In genomic region chrX:153744210-153745066, GRCh38 we compare ENCODE assay signal across 8 cellular contexts. TPM values are rescaled to one million over a fixed set of nuclear protein-coding genes. Genes with fewer than 3 reads are reported as not detected.
DNase-seq lines count a peak whose midpoint lies in the region; ATAC-seq lines count a peak whose summit lies in the region.
"Had no signal": no experiment of that assay in that cellular context is flagged by ENCODE, and none has a peak within 500 bp of the region (broad histone marks: within the 10 kb centered on the region; RNA-seq: fewer than 3 reads in every experiment).

No MANE protein-coding gene starts in this region.

- 26% methylated on average over 35 of the region's 38 CpGs for WGBS in HUES64

- peak overlapping the region; percentile 50 for H3K4me3 ChIP-seq in HUES64 (ENCODE audit: low read length)
- H3K4me3 ChIP-seq in rectal smooth muscle tissue (ENCODE audit: low read length), result peak overlapping the region; percentile 2

- DNase-seq in caudate nucleus (lab: John Stamatoyannopoulos, UW) (peak in 3 of 61 donors; percentile 11 to 32 (median 11)), NCI-H2171 (lab: John Stamatoyannopoulos, UW) (no peak), NCI-H2227 (lab: John Stamatoyannopoulos, UW; ENCODE audit: unreplicated experiment) (no peak)
- DNase-seq: activated B cell treated with CpG ODN at 0.5 μM for 24 hours; stimulated activated CD4-positive, alpha-beta T cell treated with anti-CD3 and anti-CD28 coated beads, Interleukin-12 subunit alpha, Interleukin-12 subunit beta, amount 100 ng/mL, for 4 hours had no signal

- no peaks in the 10 kb centered on the region for H3K27me3 ChIP-seq in HUES64 (ENCODE audit: insufficient read depth, low read length)
- H3K27me3 ChIP-seq in rectal smooth muscle tissue (ENCODE audit: control insufficient read depth, insufficient read depth, low read length), result no peaks in the 10 kb centered on the region

- ATAC-seq in GM21423 (IDR thresholded peaks at IDR 0.05; ENCODE audit: unreplicated experiment), result no peak

- H3K36me3 ChIP-seq in HUES64 (ENCODE audit: insufficient read depth, low read length) (no peaks in the 10 kb centered on the region), rectal smooth muscle tissue (ENCODE audit: control insufficient read depth, insufficient read depth, low read length) (no peaks in the 10 kb centered on the region)

- H3K4me1 ChIP-seq in HUES64 (ENCODE audit: insufficient read depth, low read length) (no peaks in the 10 kb centered on the region), rectal smooth muscle tissue (ENCODE audit: control insufficient read depth, insufficient read depth, low read length) (peaks cover 3% of the 10 kb centered on the region)

- H3K27ac ChIP-seq in HUES64 (ENCODE audit: low read depth, low read length) (no peak overlapping the region), caudate nucleus (ENCODE audit: low read depth, low read length) (peak overlapping the region; percentile 26), rectal smooth muscle tissue (ENCODE audit: low read depth, low read length) (peak overlapping the region; percentile 71)

- H3K9ac ChIP-seq in HUES64 (ENCODE audit: low read depth, low read length), result no peak overlapping the region
- H3K9ac ChIP-seq in rectal smooth muscle tissue (ENCODE audit: low read length), result no peak overlapping the region

- no peaks in the 10 kb centered on the region for H3K9me3 ChIP-seq in HUES64 (ENCODE audit: insufficient read depth, low read depth, low read length)

RNA-seq across cellular contexts. Expression of gene PLXNB3, which starts 19.6 kb away (rescaled TPM):
- 1.6 TPM for polyA plus RNA-seq in HUES64 (2013, experiment 1 of 2)
- 3.6 TPM for polyA plus RNA-seq in HUES64 (2013, experiment 2 of 2)

RNA-seq across cellular contexts. Expression of gene ABCD1, which starts 19.8 kb away (rescaled TPM):
- polyA plus RNA-seq in HUES64 (2013, experiment 1 of 2), result 5.2 TPM
- polyA plus RNA-seq in HUES64 (2013, experiment 2 of 2), result 7.4 TPM

RNA-seq across cellular contexts. Expression of gene BCAP31, which starts 20.3 kb away (rescaled TPM):
- polyA plus RNA-seq in HUES64 (2013, experiment 1 of 2), result 109 TPM
- polyA plus RNA-seq in HUES64 (2013, experiment 2 of 2), result 110 TPM

RNA-seq across cellular contexts. Expression of gene SRPK3, which starts 36.4 kb away (rescaled TPM):
- not detected for polyA plus RNA-seq in HUES64 (2013, experiment 1 of 2)
- polyA plus RNA-seq in HUES64 (2013, experiment 2 of 2), result not detected

RNA-seq across cellular contexts. Expression of gene IDH3G, which starts 49.7 kb away (rescaled TPM):
- polyA plus RNA-seq in HUES64 (2013, experiment 1 of 2), result 41.9 TPM
- 45.8 TPM for polyA plus RNA-seq in HUES64 (2013, experiment 2 of 2)
